In the genomic region with DNA sequence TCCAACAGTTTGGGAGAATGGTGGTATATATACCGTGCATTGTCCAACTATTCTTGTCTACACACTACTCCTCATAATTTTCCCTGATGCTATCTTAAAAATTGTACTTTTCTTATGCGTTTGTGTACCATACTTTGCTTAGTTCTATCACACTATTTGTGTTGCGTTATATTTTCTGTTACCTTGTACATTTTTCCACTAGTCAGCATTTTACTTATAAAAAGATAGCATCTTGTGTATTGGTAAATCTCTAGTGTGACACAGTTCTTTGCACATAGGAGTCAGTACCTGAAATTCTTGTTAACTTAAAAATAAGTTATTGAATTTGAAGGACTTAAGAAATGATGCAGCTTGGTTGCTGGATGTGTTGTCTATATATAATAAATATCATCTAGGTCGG, we compare ENCODE assay signal across 24 cellular contexts.
DNase-seq lines count a peak whose midpoint lies in the region; ATAC-seq, FAIRE-seq and TF ChIP-seq lines count a peak whose summit lies in the region.
"Had no signal": no experiment of that assay in that cellular context is flagged by ENCODE, and none has a peak within 500 bp of the region (broad histone marks: within the 10 kb centered on the region; RNA-seq: fewer than 3 reads in every experiment).

No MANE protein-coding gene starts in this region.

- no peak overlapping the region for H2AK9ac ChIP-seq in IMR-90 (replicated peaks; ENCODE audit: low read depth, low read length, poor library complexity)

- H2BK5ac ChIP-seq in IMR-90 (ENCODE audit: low read depth, low read length, poor library complexity, severe bottlenecking) (no peak overlapping the region), H1 (ENCODE audit: low read depth, low read length) (no peak overlapping the region)

- H3K4ac ChIP-seq in IMR-90 (ENCODE audit: low read depth, low read length) (no peak overlapping the region), H1 (replicated peaks; ENCODE audit: insufficient read length, low read depth, low read length) (no peak overlapping the region)

- H3K4me1 ChIP-seq in A549, result no peaks in the 10 kb centered on the region
- no peaks in the 10 kb centered on the region for H3K4me1 ChIP-seq in IMR-90 (ENCODE audit: control insufficient read depth, insufficient read depth, low read length)
- H3K4me1 ChIP-seq in H1 (replicated peaks in 1 of 4; ENCODE audit: control insufficient read depth in 3 of 4, insufficient read depth in 4 of 4, low read length in 3 of 4), result no peaks in the 10 kb centered on the region
- no peaks in the 10 kb centered on the region for H3K4me1 ChIP-seq in colonic mucosa
- H3K4me1 ChIP-seq: BLaER1 treated with 17β-estradiol and CSF1 and Interleukin-3, amounts not matched to agents 10 nM and 100 nM had no signal

- H3K4me1 Mint-ChIP-seq in CD4-positive, alpha-beta T cell (ENCODE audit: low read depth), result no peaks in the 10 kb centered on the region
- H3K4me1 Mint-ChIP-seq: B cell; CD4-positive, alpha-beta memory T cell; CD8-positive, alpha-beta memory T cell had no signal

- no peak for TF ChIP-seq POLR2A in A549 (IDR thresholded peaks at IDR 0.05; ENCODE audit: low read length)
- no peak for TF ChIP-seq POLR2A in IMR-90 (IDR thresholded peaks at IDR 0.05; ENCODE audit: low read depth, low read length)
- no peak for TF ChIP-seq POLR2A in H1 (IDR thresholded peaks at IDR 0.05; ENCODE audit: control extremely low read depth in 1 of 2, low read depth in 2 of 2, low read length in 2 of 2)

- 23% methylated on average over 4 of the region's 4 CpGs for WGBS in A549 (ENCODE audit: missing lambda C conversion rate)
- WGBS in IMR-90 (ENCODE audit: extremely low coverage in 2 of 2, insufficient read length in 1 of 2), 2 experiments, result no CpG with 5 or more reads among the region's 4 CpGs
- 88% methylated on average over 4 of the region's 4 CpGs; no CpG with 5 or more reads in 1 of the 2 experiments for WGBS in H1 (ENCODE audit: extremely low coverage in 1 of 2, insufficient coverage in 1 of 2, insufficient read length in 1 of 2, insufficient replicate concordance in 2 of 2, low coverage in 1 of 2, low lambda C conversion rate in 2 of 2, missing lambda C conversion rate in 1 of 2), 2 experiments

- no peak overlapping the region for H2BK20ac ChIP-seq in IMR-90 (ENCODE audit: low read depth, low read length)
- H2BK20ac ChIP-seq in H1 (ENCODE audit: low read length), result no peak overlapping the region

- H3K9me3 ChIP-seq in A549 (no peaks in the 10 kb centered on the region), IMR-90 (ENCODE audit: control insufficient read depth, insufficient read depth, low read length) (peaks cover 9% of the 10 kb centered on the region), H1 (ENCODE audit: insufficient read depth in 2 of 2, low read depth in 1 of 2, low read length in 1 of 2) (no peaks in the 10 kb centered on the region), colonic mucosa (no peaks in the 10 kb centered on the region)
- H3K9me3 ChIP-seq in CD4-positive, alpha-beta T cell (ENCODE audit: control insufficient read depth, low read length), result peaks cover 8% of the 10 kb centered on the region
- H3K9me3 ChIP-seq: BLaER1 treated with 17β-estradiol and CSF1 and Interleukin-3, amounts not matched to agents 10 nM and 100 nM had no signal

- H3K36me3 Mint-ChIP-seq in CD4-positive, alpha-beta T cell (ENCODE audit: low read depth), result no peaks in the 10 kb centered on the region
- H3K36me3 Mint-ChIP-seq: CD4-positive, alpha-beta memory T cell; CD8-positive, alpha-beta memory T cell had no signal

- H3K18ac ChIP-seq in IMR-90 (ENCODE audit: low read depth, low read length) (no peak overlapping the region), H1 (ENCODE audit: extremely low read depth, low read length) (no peak overlapping the region)

- H2AK5ac ChIP-seq in IMR-90 (ENCODE audit: low read depth, low read length), result no peak overlapping the region
- no peak overlapping the region for H2AK5ac ChIP-seq in H1 (ENCODE audit: low read depth, low read length)

- H3K79me1 ChIP-seq in IMR-90 (ENCODE audit: low read depth in 1 of 2, low read length in 2 of 2) (no peaks in the 10 kb centered on the region), H1 (ENCODE audit: low read depth, low read length) (no peaks in the 10 kb centered on the region)

- H4K91ac ChIP-seq in IMR-90 (ENCODE audit: insufficient read depth, low read depth, low read length) (no peak overlapping the region), H1 (replicated peaks; ENCODE audit: insufficient read length, low read length) (no peak overlapping the region)

- ATAC-seq in A549, result no peak
- no peak for ATAC-seq in IMR-90 (ENCODE audit: low read depth)
- no peak for ATAC-seq in CD4-positive, alpha-beta T cell (ENCODE audit: poor library complexity)
- ATAC-seq: GM12878 had no signal

- no peak for DNase-seq in A549 (ENCODE audit: low read depth in 1 of 2, low spot score in 1 of 2)
- DNase-seq in IMR-90, result no peak
- DNase-seq in H1 (ENCODE audit: low read depth in 1 of 2, low spot score in 2 of 2), result no peak
- no peak for DNase-seq in CD4-positive, alpha-beta T cell
- DNase-seq in colonic mucosa, result no peak
- DNase-seq: 8988T; AML-193; CD4-positive, alpha-beta memory T cell; CD8-positive, alpha-beta memory T cell; COR-L47; DMS 273 treated with DMSO at 0.1 percent for 48 hours; DMS153; DMS53; DMS79; DND-41; EL; GDM1 had no signal

- H3K14ac ChIP-seq in IMR-90 (replicated peaks; ENCODE audit: low read depth, low read length) (no peak overlapping the region), H1 (ENCODE audit: insufficient read length) (no peak overlapping the region)

- no peaks in the 10 kb centered on the region for H3K23me2 ChIP-seq in H1 (ENCODE audit: low read depth, low read length)

- no peak overlapping the region for H3K27ac Mint-ChIP-seq in CD4-positive, alpha-beta T cell
- H3K27ac Mint-ChIP-seq: B cell; CD4-positive, alpha-beta memory T cell; CD8-positive, alpha-beta memory T cell had no signal

- H3K9ac ChIP-seq in IMR-90 (ENCODE audit: low read depth, low read length) (no peak overlapping the region), H1 (replicated peaks in 1 of 4; ENCODE audit: extremely low read depth in 1 of 4, low read depth in 3 of 4, low read length in 3 of 4) (no peak overlapping the region), colonic mucosa (ENCODE audit: low read depth in 2 of 2, low read length in 2 of 2) (no peak overlapping the region)
- H3K9ac ChIP-seq: BLaER1 treated with 17β-estradiol and CSF1 and Interleukin-3, amounts not matched to agents 10 nM and 100 nM had no signal

- CTCF ChIA-PET in A549 (lab: Yijun Ruan, JAX), result no interaction called here
- CTCF ChIA-PET in IMR-90 (lab: Yijun Ruan, JAX), result no interaction called here
- CTCF ChIA-PET in H1 (lab: Charles Lee; ENCODE audit: partially characterized antibody), result no interaction called here
- CTCF ChIA-PET in CD4-positive, alpha-beta T cell (lab: Charles Lee), result no interaction called here

- H3K36me3 ChIP-seq in IMR-90 (ENCODE audit: control insufficient read depth, insufficient read depth, low read length) (no peaks in the 10 kb centered on the region), H1 (ENCODE audit: control insufficient read depth in 2 of 4, insufficient read depth in 4 of 4, low read length in 3 of 4) (no peaks in the 10 kb centered on the region), colonic mucosa (no peaks in the 10 kb centered on the region)
- H3K36me3 ChIP-seq: BLaER1 treated with 17β-estradiol and CSF1 and Interleukin-3, amounts not matched to agents 10 nM and 100 nM had no signal

- no peak overlapping the region for H3K4me2 ChIP-seq in A549
- no peak overlapping the region for H3K4me2 ChIP-seq in IMR-90 (ENCODE audit: low read depth, low read length)
- no peak overlapping the region for H3K4me2 ChIP-seq in H1 (ENCODE audit: insufficient read depth in 1 of 2, low read depth in 2 of 2, low read length in 2 of 2)
- H3K4me2 ChIP-seq: BLaER1 treated with 17β-estradiol and CSF1 and Interleukin-3, amounts not matched to agents 10 nM and 100 nM had no signal

- intact Hi-C loops in IMR-90 (cut with micrococcal nuclease) (no loop called here), colonic mucosa (cut with DNase I) (no loop called here)
- intact Hi-C loops in CD4-positive, alpha-beta T cell (cut with DNase I, micrococcal nuclease), result no loop called here

- no peak for FAIRE-seq in A549 (lab: Jason Lieb, UNC)
- no peak for FAIRE-seq in H1 (lab: Jason Lieb, UNC)
- FAIRE-seq: A204.1, GM12878, GM12892, GM18507 had no signal

- H3K27ac ChIP-seq in A549 (no peak overlapping the region), IMR-90 (ENCODE audit: insufficient read depth, low read length) (no peak overlapping the region), H1 (ENCODE audit: low read depth, low read length) (no peak overlapping the region), colonic mucosa (no peak overlapping the region)
- H3K27ac ChIP-seq in CD4-positive, alpha-beta T cell (ENCODE audit: low read depth, low read length), result no peak overlapping the region
- H3K27ac ChIP-seq: BLaER1 treated with 17β-estradiol and CSF1 and Interleukin-3, amounts not matched to agents 10 nM and 100 nM; C4-2B had no signal

- H3K9me3 Mint-ChIP-seq in CD4-positive, alpha-beta T cell, result peaks cover 7% of the 10 kb centered on the region

- no peaks in the 10 kb centered on the region for H3K79me2 ChIP-seq in H1 (ENCODE audit: control insufficient read depth in 1 of 2, insufficient read depth in 2 of 2, low read length in 2 of 2)

- dilution Hi-C loops in IMR-90 (cut with HindIII; ENCODE audit: low sequenced_read_pairs, unreplicated experiment), result no loop called here

- no peak overlapping the region for H2BK120ac ChIP-seq in IMR-90 (ENCODE audit: low read depth, low read length)
- H2BK120ac ChIP-seq in H1 (replicated peaks; ENCODE audit: low read depth, low read length), result no peak overlapping the region

- H3K9me1 ChIP-seq in IMR-90 (ENCODE audit: insufficient read depth, low read length), result no peaks in the 10 kb centered on the region

- H3K4me3 Mint-ChIP-seq in CD4-positive, alpha-beta T cell, result no peak overlapping the region
- H3K4me3 Mint-ChIP-seq: B cell; CD4-positive, alpha-beta memory T cell; CD8-positive, alpha-beta memory T cell had no signal

- BruUV-seq in IMR-90 (replicated peaks; lab: Mats Ljungman, UMichigan), result no TSS peak

- no peak overlapping the region for H3K56ac ChIP-seq in IMR-90 (ENCODE audit: extremely low read depth, insufficient read depth, low read length)
- no peak overlapping the region for H3K56ac ChIP-seq in H1 (replicated peaks; ENCODE audit: insufficient read length, low read depth, low read length)

- H3K23ac ChIP-seq in IMR-90 (ENCODE audit: low read depth, low read length), result no peak overlapping the region
- no peak overlapping the region for H3K23ac ChIP-seq in H1 (ENCODE audit: insufficient read length)

- H4K20me1 ChIP-seq in IMR-90 (ENCODE audit: insufficient read depth, low read length) (no peaks in the 10 kb centered on the region), H1 (replicated peaks in 1 of 2; ENCODE audit: control insufficient read depth in 1 of 2, insufficient read depth in 2 of 2, low read length in 2 of 2) (no peaks in the 10 kb centered on the region)
- H4K20me1 ChIP-seq: BLaER1 treated with 17β-estradiol and CSF1 and Interleukin-3, amounts not matched to agents 10 nM and 100 nM had no signal

- no peak for TF ChIP-seq EP300 in A549 (IDR thresholded peaks at IDR 0.05)
- TF ChIP-seq EP300 in H1 (IDR thresholded peaks at IDR 0.05; ENCODE audit: borderline replicate concordance in 1 of 2, low read depth in 2 of 2, low read length in 2 of 2), result no peak

- H3K27me3 Mint-ChIP-seq in CD4-positive, alpha-beta T cell, result no peaks in the 10 kb centered on the region
- H3K27me3 Mint-ChIP-seq: B cell; CD4-positive, alpha-beta memory T cell; CD8-positive, alpha-beta memory T cell had no signal

- TF ChIP-seq RAD21 in A549 (conservative IDR thresholded peaks at IDR 0.05 in 1 of 2, IDR thresholded peaks at IDR 0.05 in 1 of 2) (no peak), IMR-90 (IDR thresholded peaks at IDR 0.05; ENCODE audit: low read length) (no peak), H1 (IDR thresholded peaks at IDR 0.05 in 1 of 2, conservative IDR thresholded peaks at IDR 0.05 in 1 of 2; ENCODE audit: low read depth in 2 of 2, low read length in 2 of 2) (no peak)

- POLR2A ChIA-PET in A549 (lab: Yijun Ruan, JAX) (no interaction called here), IMR-90 (lab: Charles Lee; ENCODE audit: unreplicated experiment) (no interaction called here), H1 (lab: Charles Lee; ENCODE audit: partially characterized antibody) (no interaction called here)
- POLR2A ChIA-PET in CD4-positive, alpha-beta T cell (lab: Charles Lee), result no interaction called here

- H2BK15ac ChIP-seq in IMR-90 (ENCODE audit: low read depth, low read length) (no peak overlapping the region), H1 (ENCODE audit: low read length) (no peak overlapping the region)

- H4K5ac ChIP-seq in IMR-90 (ENCODE audit: low read depth, low read length) (no peak overlapping the region), H1 (ENCODE audit: insufficient read length, low read depth, low read length) (no peak overlapping the region)

- H2BK12ac ChIP-seq in H1 (ENCODE audit: low read depth, low read length), result no peak overlapping the region

- TF ChIP-seq CTCF in A549 (IDR thresholded peaks at IDR 0.05) (no peak), IMR-90 (conservative IDR thresholded peaks at IDR 0.05; ENCODE audit: low read depth, low read length) (no peak), H1 (IDR thresholded peaks at IDR 0.05; ENCODE audit: control extremely low read depth in 1 of 3, insufficient read depth in 1 of 3, low read depth in 1 of 3, low read length in 3 of 3) (no peak), colonic mucosa (IDR thresholded peaks at IDR 0.05) (no peak)
- no peak for TF ChIP-seq CTCF in CD4-positive, alpha-beta T cell (IDR thresholded peaks at IDR 0.05)

- in situ Hi-C loops in IMR-90 (cut with MboI; ENCODE audit: low sequenced_read_pairs), result no loop called here

- H3K4me3 ChIP-seq in A549, result no peak overlapping the region
- H3K4me3 ChIP-seq in IMR-90 (ENCODE audit: insufficient read depth, low read depth, low read length), result no peak overlapping the region
- H3K4me3 ChIP-seq in H1 (ENCODE audit: extremely low read depth in 1 of 4, insufficient read depth in 2 of 4, low read depth in 3 of 4, low read length in 4 of 4), result no peak overlapping the region
- no peak overlapping the region for H3K4me3 ChIP-seq in colonic mucosa
- H3K4me3 ChIP-seq: BLaER1 treated with 17β-estradiol and CSF1 and Interleukin-3, amounts not matched to agents 10 nM and 100 nM; GM12878 had no signal

- H2AFZ ChIP-seq in IMR-90 (replicated peaks; ENCODE audit: low read length, poor library complexity), result no peak overlapping the region
- H2AFZ ChIP-seq in H1 (ENCODE audit: low read length), result no peak overlapping the region

- H3K27me3 ChIP-seq in IMR-90 (ENCODE audit: control insufficient read depth, insufficient read depth, low read length), result no peaks in the 10 kb centered on the region
- H3K27me3 ChIP-seq in H1 (replicated peaks in 1 of 4; ENCODE audit: control insufficient read depth in 3 of 4, extremely low read depth in 1 of 4, insufficient read depth in 3 of 4, low read length in 3 of 4), result no peaks in the 10 kb centered on the region
- H3K27me3 ChIP-seq in CD4-positive, alpha-beta T cell (ENCODE audit: control insufficient read depth, insufficient read depth, low read length), result no peaks in the 10 kb centered on the region
- no peaks in the 10 kb centered on the region for H3K27me3 ChIP-seq in colonic mucosa
- H3K27me3 ChIP-seq: BLaER1 treated with 17β-estradiol and CSF1 and Interleukin-3, amounts not matched to agents 10 nM and 100 nM had no signal

- no peak overlapping the region for H4K8ac ChIP-seq in IMR-90 (ENCODE audit: low read depth in 2 of 2, low read length in 2 of 2)
- H4K8ac ChIP-seq in H1 (ENCODE audit: extremely low read depth, insufficient read depth, low read length), result no peak overlapping the region

Comparison
In these comparisons a context has a peak if more than half of its experiments do, and no peak if none do; other contexts are left out.
1. Of the 18 proteins assayed by ChIP-seq in both H1 and A549: peak only in H1: none; only in A549: none; in both: MAFK; in neither: 17.